2 cellular contexts compared by ENCODE assay signal in genomic region chr22:46131151-46131587, GRCh38.
TF ChIP-seq lines count a peak whose summit lies in the region.

No MANE protein-coding gene starts in this region.

TF ChIP-seq in K562, 482 proteins besides CTCF, POLR2A, EP300 and RAD21 (continued from another document):
- TF ChIP-seq, protein P1, sequence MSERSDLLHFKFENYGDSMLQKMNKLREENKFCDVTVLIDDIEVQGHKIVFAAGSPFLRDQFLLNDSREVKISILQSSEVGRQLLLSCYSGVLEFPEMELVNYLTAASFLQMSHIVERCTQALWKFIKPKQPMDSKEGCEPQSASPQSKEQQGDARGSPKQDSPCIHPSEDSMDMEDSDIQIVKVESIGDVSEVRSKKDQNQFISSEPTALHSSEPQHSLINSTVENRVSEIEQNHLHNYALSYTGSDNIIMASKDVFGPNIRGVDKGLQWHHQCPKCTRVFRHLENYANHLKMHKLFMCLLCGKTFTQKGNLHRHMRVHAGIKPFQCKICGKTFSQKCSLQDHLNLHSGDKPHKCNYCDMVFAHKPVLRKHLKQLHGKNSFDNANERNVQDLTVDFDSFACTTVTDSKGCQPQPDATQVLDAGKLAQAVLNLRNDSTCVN (CRISPR knock-in tag; IDR thresholded peaks at IDR 0.05), result no peak
- no peak for TF ChIP-seq TFAM (CRISPR knock-in tag; conservative IDR thresholded peaks at IDR 0.05)
- TF ChIP-seq, protein P2, sequence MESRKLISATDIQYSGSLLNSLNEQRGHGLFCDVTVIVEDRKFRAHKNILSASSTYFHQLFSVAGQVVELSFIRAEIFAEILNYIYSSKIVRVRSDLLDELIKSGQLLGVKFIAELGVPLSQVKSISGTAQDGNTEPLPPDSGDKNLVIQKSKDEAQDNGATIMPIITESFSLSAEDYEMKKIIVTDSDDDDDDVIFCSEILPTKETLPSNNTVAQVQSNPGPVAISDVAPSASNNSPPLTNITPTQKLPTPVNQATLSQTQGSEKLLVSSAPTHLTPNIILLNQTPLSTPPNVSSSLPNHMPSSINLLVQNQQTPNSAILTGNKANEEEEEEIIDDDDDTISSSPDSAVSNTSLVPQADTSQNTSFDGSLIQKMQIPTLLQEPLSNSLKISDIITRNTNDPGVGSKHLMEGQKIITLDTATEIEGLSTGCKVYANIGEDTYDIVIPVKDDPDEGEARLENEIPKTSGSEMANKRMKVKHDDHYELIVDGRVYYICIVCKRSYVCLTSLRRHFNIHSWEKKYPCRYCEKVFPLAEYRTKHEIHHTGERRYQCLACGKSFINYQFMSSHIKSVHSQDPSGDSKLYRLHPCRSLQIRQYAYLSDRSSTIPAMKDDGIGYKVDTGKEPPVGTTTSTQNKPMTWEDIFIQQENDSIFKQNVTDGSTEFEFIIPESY (CRISPR knock-in tag; IDR thresholded peaks at IDR 0.05), result peak; percentile 87
- no peak for TF ChIP-seq SMAD4 (CRISPR knock-in tag; conservative IDR thresholded peaks at IDR 0.05)
- TF ChIP-seq ZNF561 (CRISPR knock-in tag; conservative IDR thresholded peaks at IDR 0.05), result no peak
- TF ChIP-seq NR2C2 (CRISPR knock-in tag; IDR thresholded peaks at IDR 0.05), result no peak
- peak; percentile 52; the same call in 1 of the 2 replicates for TF ChIP-seq NR2C2 (tag; IDR thresholded peaks at IDR 0.05)
TF ChIP-seq in K562: peak in this region for 6.

TF ChIP-seq in liver, 16 proteins besides CTCF, POLR2A, EP300 and RAD21:
- TF ChIP-seq, protein P2 (IDR thresholded peaks at IDR 0.05), result no peak
- TF ChIP-seq EGR1 (IDR thresholded peaks at IDR 0.05; ENCODE audit: low read depth in 2 of 2) (no peak), YY1 (IDR thresholded peaks at IDR 0.05) (peak; percentile 15), REST (IDR thresholded peaks at IDR 0.05) (peak; percentile 3), GABPA (IDR thresholded peaks at IDR 0.05 in 1 of 2, conservative IDR thresholded peaks at IDR 0.05 in 1 of 2) (no peak), JUND (IDR thresholded peaks at IDR 0.05) (no peak), HNF4A (conservative IDR thresholded peaks at IDR 0.05) (peak; percentile 33 to 42), RXRA (IDR thresholded peaks at IDR 0.05) (peak; percentile 76 to 78), TAF1 (conservative IDR thresholded peaks at IDR 0.05) (no peak), NR2F2 (IDR thresholded peaks at IDR 0.05) (no peak), FOXA2 (IDR thresholded peaks at IDR 0.05) (no peak), ATF3 (IDR thresholded peaks at IDR 0.05) (no peak), SP1 (IDR thresholded peaks at IDR 0.05) (peak; percentile 54)
- TF ChIP-seq, protein P3, sequence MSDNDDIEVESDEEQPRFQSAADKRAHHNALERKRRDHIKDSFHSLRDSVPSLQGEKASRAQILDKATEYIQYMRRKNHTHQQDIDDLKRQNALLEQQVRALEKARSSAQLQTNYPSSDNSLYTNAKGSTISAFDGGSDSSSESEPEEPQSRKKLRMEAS (IDR thresholded peaks at IDR 0.05), result no peak
TF ChIP-seq in liver: peak in this region for 5.
